ENCODE assay signal across 9 cellular contexts in the genomic region with DNA sequence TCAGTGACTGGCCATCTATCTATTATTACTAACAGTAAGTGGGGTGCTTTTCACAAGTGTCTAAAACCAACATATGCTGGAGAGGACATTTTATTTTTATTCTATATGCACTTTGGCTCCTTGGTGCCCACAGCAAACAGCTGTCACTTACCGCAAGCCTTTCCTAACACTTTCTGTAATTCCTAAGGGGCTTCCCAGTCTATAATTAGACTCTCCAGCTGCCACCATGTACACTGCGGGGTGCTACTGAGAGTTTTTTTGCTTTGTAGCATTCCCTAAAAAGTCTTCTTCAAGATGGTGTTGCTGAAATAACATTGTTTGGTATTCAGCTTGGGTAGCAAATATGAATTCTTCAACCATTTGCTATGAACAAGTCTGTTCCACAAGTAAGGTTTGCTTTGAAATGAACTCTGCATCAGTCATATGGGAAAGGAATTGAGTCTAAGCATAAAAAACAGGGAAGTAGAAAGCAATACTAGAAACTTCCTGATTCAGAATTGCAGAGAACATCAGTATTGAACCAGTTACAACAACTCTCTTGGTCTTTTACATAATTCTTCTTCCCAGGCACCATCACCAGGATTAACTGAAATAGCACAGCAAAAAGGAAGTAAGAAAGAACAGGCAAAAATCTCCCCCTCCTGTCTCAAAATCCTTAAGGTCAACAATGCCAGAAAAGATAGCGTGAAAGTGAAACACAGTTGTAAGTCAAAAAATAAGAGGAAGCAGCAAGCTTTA. TPM values are rescaled to one million over a fixed set of nuclear protein-coding genes. Genes with fewer than 3 reads are reported as not detected.
DNase-seq lines count a peak whose midpoint lies in the region; TF ChIP-seq lines count a peak whose summit lies in the region.
"Had no signal": no experiment of that assay in that cellular context is flagged by ENCODE, and none has a peak within 500 bp of the region (broad histone marks: within the 10 kb centered on the region; RNA-seq: fewer than 3 reads in every experiment).

No MANE protein-coding gene starts in this region.

- 36 to 45% (median 41%) methylated on average over 3 of the region's 3 CpGs for WGBS in spleen, 5 donors

- TF ChIP-seq CTCF in spleen (IDR thresholded peaks at IDR 0.05 in 8 of 11, conservative IDR thresholded peaks at IDR 0.05 in 3 of 11), result no peak

- H3K4me1 ChIP-seq in SJCRH30 (peaks cover 20% of the 10 kb centered on the region), spleen (peaks cover 0 to 34% (median 14%) of the 10 kb centered on the region in 6 donors)
- H3K4me1 ChIP-seq in effector memory CD4-positive, alpha-beta T cell (ENCODE audit: control insufficient read depth, insufficient read depth, low read length, poor library complexity, severe bottlenecking), result no peaks in the 10 kb centered on the region

- DNase-seq in MV-4-11 (lab: John Stamatoyannopoulos, UW) (peak; percentile 99), SJCRH30 (peak; percentile 39 to 66), spleen (no peak), activated gamma-delta T cell treated with Interleukin-2 at 50 U/mL for 16 hours (no peak)
- no peak for DNase-seq in stimulated activated CD4-positive, alpha-beta T cell treated with anti-CD3 and anti-CD28 coated beads, Interleukin-4, amount 100 ng/mL, for 4 hours
- DNase-seq in effector memory CD4-positive, alpha-beta T cell, result no peak
- DNase-seq: kidney glomerular epithelial cell, NCI-H226 had no signal

- H3K36me3 ChIP-seq in SJCRH30 (no peaks in the 10 kb centered on the region), spleen (no peaks in the 10 kb centered on the region)
- no peaks in the 10 kb centered on the region for H3K36me3 ChIP-seq in effector memory CD4-positive, alpha-beta T cell (ENCODE audit: control insufficient read depth, insufficient read depth, low read length)

- H3K9me3 ChIP-seq in SJCRH30 (replicated peaks), result no peaks in the 10 kb centered on the region
- H3K9me3 ChIP-seq in spleen, result no peaks in the 10 kb centered on the region
- no peaks in the 10 kb centered on the region for H3K9me3 ChIP-seq in effector memory CD4-positive, alpha-beta T cell (ENCODE audit: control insufficient read depth, low read length)

- intact Hi-C loops in spleen (cut with DNase I; ENCODE audit: low total_unique reads), result no loop called here

- H3K27me3 ChIP-seq in SJCRH30, result no peaks in the 10 kb centered on the region
- no peaks in the 10 kb centered on the region for H3K27me3 ChIP-seq in layer of hippocampus (ENCODE audit: control insufficient read depth, insufficient read depth, low read length)
- H3K27me3 ChIP-seq in spleen (replicated peaks in 1 of 7), result no peaks in the 10 kb centered on the region
- no peaks in the 10 kb centered on the region for H3K27me3 ChIP-seq in effector memory CD4-positive, alpha-beta T cell (replicated peaks; ENCODE audit: control insufficient read depth, insufficient read depth, low read length, poor library complexity, severe bottlenecking)

- no peak for TF ChIP-seq POLR2A in spleen (IDR thresholded peaks at IDR 0.05)

- H3K27ac ChIP-seq in SJCRH30, result peak overlapping the region; percentile 27; the same call in 1 of the 2 replicates
- peak overlapping the region; percentile 39 for H3K27ac ChIP-seq in layer of hippocampus (ENCODE audit: low read depth, low read length)
- H3K27ac ChIP-seq in spleen, result peak overlapping the region in 7 of 8 donors; percentile 23 to 80 (median 69)
- no peak overlapping the region for H3K27ac ChIP-seq in effector memory CD4-positive, alpha-beta T cell (ENCODE audit: insufficient read depth, low read length, poor library complexity, severe bottlenecking)

- H3K4me3 ChIP-seq in SJCRH30 (no peak overlapping the region), spleen (peak overlapping the region in 2 of 8 donors; percentile 1 to 36)
- no peak overlapping the region for H3K4me3 ChIP-seq in effector memory CD4-positive, alpha-beta T cell (ENCODE audit: insufficient read depth, low read depth, low read length, poor library complexity, severe bottlenecking)

RNA-seq across cellular contexts. Expression of a gene that starts 28.6 kb away (rescaled TPM):
- total RNA-seq in SJCRH30 (2014; rRNA removed; shearing (Covaris generic)), result 0.18 TPM in 1 of 2 replicates, not detected in the other
- 100 to 1,000 TPM in 2 of 7 donors, 10 to 100 TPM in 5; 48.0 to 121 (median 62.9) TPM for total RNA-seq in spleen
- 10 to 100 TPM in 1 of 3 donors, 1 to 10 TPM in 2; 8.0 to 11.0 (median 9.9) TPM for polyA plus RNA-seq in spleen

Comparison
In these comparisons a context has a peak if more than half of its experiments do, and no peak if none do; other contexts are left out.
1. DNase-seq: peak in MV-4-11 (single experiment) and SJCRH30 (2 of 2); none in spleen (single experiment), stimulated activated CD4-positive, alpha-beta T cell treated with anti-CD3 and anti-CD28 coated beads, Interleukin-4, amount 100 ng/mL, for 4 hours (0 of 2), activated gamma-delta T cell treated with Interleukin-2 at 50 U/mL for 16 hours (single experiment) and effector memory CD4-positive, alpha-beta T cell (0 of 3).
2. RNA of a gene that starts 28.6 kb away (total RNA-seq): 48.0 to 121 TPM in spleen; 0.18 TPM in SJCRH30; every median in the first group is over 10 times any median in the second.